ENCODE assay signal across 23 cellular contexts in genomic region chr1:15400627-15401026, GRCh38. TPM values are rescaled to one million over a fixed set of nuclear protein-coding genes. Genes with fewer than 3 reads are reported as not detected.
A peak's percentile ranks its signal among the peaks of the same experiment; 100 is the strongest.
DNase-seq lines count a peak whose midpoint lies in the region; ATAC-seq and TF ChIP-seq lines count a peak whose summit lies in the region.
"Had no signal": no experiment of that assay in that cellular context is flagged by ENCODE, and none has a peak within 500 bp of the region (broad histone marks: within the 10 kb centered on the region; RNA-seq: fewer than 3 reads in every experiment).

No MANE protein-coding gene starts in this region.

- WGBS in upper lobe of left lung, 2 donors, result 80 to 95% methylated on average over 3 of the region's 3 CpGs

- ATAC-seq in upper lobe of left lung (ENCODE audit: low FRiP score in 2 of 2), result no peak
- no peak for ATAC-seq in activated CD4-positive, CD25-positive, alpha-beta regulatory T cell treated with anti-CD3 and anti-CD28 coated beads, Interleukin-2, amount 50 U/mL, for 24 hours
- ATAC-seq: activated T-cell treated with anti-CD3 and anti-CD28 coated beads, Interleukin-2, amount 50 U/mL, for 72 hours; heart right ventricle; Panc1 had no signal

- H3K36me3 ChIP-seq in upper lobe of left lung, result no peaks in the 10 kb centered on the region
- H3K36me3 ChIP-seq: BLaER1, heart right ventricle, uterus had no signal

- TF ChIP-seq EP300 in upper lobe of left lung (IDR thresholded peaks at IDR 0.05), result no peak

- H3K4me1 ChIP-seq in upper lobe of left lung, result no peaks in the 10 kb centered on the region
- H3K4me1 ChIP-seq: uterus had no signal

- H3K4me3 ChIP-seq in epithelial cell of esophagus (ENCODE audit: low read length) (no peak overlapping the region), upper lobe of left lung (no peak overlapping the region)
- H3K4me3 ChIP-seq: BLaER1, heart right ventricle, uterus had no signal

- peaks cover 0 to 8% (median 2%) of the 10 kb centered on the region in 4 donors for H3K9me3 ChIP-seq in upper lobe of left lung

- H3K27me3 ChIP-seq in upper lobe of left lung, result no peaks in the 10 kb centered on the region
- H3K27me3 ChIP-seq: BLaER1, heart right ventricle, uterus had no signal

- DNase-seq in NCI-H526 (lab: John Stamatoyannopoulos, UW) (peak; percentile 29 to 59), NCI-H526 treated with DMSO at 0.1 percent for 48 hours (lab: John Stamatoyannopoulos, UW) (no peak), NCI-H748 (lab: John Stamatoyannopoulos, UW; ENCODE audit: unreplicated experiment) (peak; percentile 81), epithelial cell of esophagus (ENCODE audit: low read depth) (peak; percentile 98), ureter (ENCODE audit: low spot score) (peak; percentile 74), upper lobe of left lung (no peak), amniotic stem cell (lab: John Stamatoyannopoulos, UW) (no peak)
- DNase-seq: activated naive CD8-positive, alpha-beta T cell treated with anti-CD3 and anti-CD28 coated beads for 36 hours; activated T-cell treated with anti-CD3 and anti-CD28 coated beads, Interleukin-2, amount 50 U/mL, for 72 hours; DND-41; heart right ventricle; islet precursor cell; KG1; NCI-H524 treated with DMSO at 0.1 percent for 48 hours; nephron progenitor cell; retina; stimulated activated CD4-positive, alpha-beta T cell treated with anti-CD3 and anti-CD28 coated beads, Interleukin-15, amount 100 ng/mL, for 24 hours; stimulated activated naive CD4-positive, alpha-beta T cell treated with Interleukin-2 at 50 U/mL for 16 hours; uterus had no signal

- H3K27ac ChIP-seq in upper lobe of left lung, result no peak overlapping the region
- H3K27ac ChIP-seq: BLaER1, heart right ventricle, uterus had no signal

- TF ChIP-seq CTCF in epithelial cell of esophagus (IDR thresholded peaks at IDR 0.05; ENCODE audit: insufficient read depth, low read depth, low read length, missing control alignments), result no peak
- TF ChIP-seq CTCF in upper lobe of left lung (IDR thresholded peaks at IDR 0.05), result no peak

- TF ChIP-seq POLR2A in upper lobe of left lung (IDR thresholded peaks at IDR 0.05), result no peak

RNA-seq across cellular contexts. Expression of gene EFHD2, which starts 9.1 kb away (rescaled TPM):
- total RNA-seq in ureter (103 TPM), upper lobe of left lung (100 to 1,000 TPM in 1 of 6 donors, 10 to 100 TPM in 5; 62.9 to 123 (median 91.2) TPM)

RNA-seq across cellular contexts. Expression of gene CTRC, which starts 37.6 kb away (rescaled TPM):
- total RNA-seq in ureter (not detected), upper lobe of left lung (1 to 10 TPM in 2 of 6 donors, under 1 TPM in 1, not detected in 3; 0.30 to 5.3 (median 2.9) TPM)

RNA-seq across cellular contexts. Expression of gene CELA2A, which starts 55.9 kb away (rescaled TPM):
- 0.44 TPM for total RNA-seq in ureter
- total RNA-seq in upper lobe of left lung, result 1 to 10 TPM in 1 of 6 donors, under 1 TPM in 1, not detected in 4; 0.83 to 2.3 TPM
- total RNA-seq: activated naive CD8-positive, alpha-beta T cell treated with anti-CD3 and anti-CD28 coated beads for 36 hours; activated T-cell treated with anti-CD3 and anti-CD28 coated beads, Interleukin-2, amount 50 U/mL, for 72 hours; H4; uterus had no signal

Comparison
In these comparisons a context has a peak if more than half of its experiments do, and no peak if none do; other contexts are left out.
1. DNase-seq: peak in NCI-H526 (2 of 2), NCI-H748 (single experiment), epithelial cell of esophagus (single experiment) and ureter (single experiment); none in NCI-H526 treated with DMSO at 0.1 percent for 48 hours (single experiment), upper lobe of left lung (0 of 2) and amniotic stem cell (single experiment).